8 cellular contexts compared by ENCODE assay signal in the genomic region with DNA sequence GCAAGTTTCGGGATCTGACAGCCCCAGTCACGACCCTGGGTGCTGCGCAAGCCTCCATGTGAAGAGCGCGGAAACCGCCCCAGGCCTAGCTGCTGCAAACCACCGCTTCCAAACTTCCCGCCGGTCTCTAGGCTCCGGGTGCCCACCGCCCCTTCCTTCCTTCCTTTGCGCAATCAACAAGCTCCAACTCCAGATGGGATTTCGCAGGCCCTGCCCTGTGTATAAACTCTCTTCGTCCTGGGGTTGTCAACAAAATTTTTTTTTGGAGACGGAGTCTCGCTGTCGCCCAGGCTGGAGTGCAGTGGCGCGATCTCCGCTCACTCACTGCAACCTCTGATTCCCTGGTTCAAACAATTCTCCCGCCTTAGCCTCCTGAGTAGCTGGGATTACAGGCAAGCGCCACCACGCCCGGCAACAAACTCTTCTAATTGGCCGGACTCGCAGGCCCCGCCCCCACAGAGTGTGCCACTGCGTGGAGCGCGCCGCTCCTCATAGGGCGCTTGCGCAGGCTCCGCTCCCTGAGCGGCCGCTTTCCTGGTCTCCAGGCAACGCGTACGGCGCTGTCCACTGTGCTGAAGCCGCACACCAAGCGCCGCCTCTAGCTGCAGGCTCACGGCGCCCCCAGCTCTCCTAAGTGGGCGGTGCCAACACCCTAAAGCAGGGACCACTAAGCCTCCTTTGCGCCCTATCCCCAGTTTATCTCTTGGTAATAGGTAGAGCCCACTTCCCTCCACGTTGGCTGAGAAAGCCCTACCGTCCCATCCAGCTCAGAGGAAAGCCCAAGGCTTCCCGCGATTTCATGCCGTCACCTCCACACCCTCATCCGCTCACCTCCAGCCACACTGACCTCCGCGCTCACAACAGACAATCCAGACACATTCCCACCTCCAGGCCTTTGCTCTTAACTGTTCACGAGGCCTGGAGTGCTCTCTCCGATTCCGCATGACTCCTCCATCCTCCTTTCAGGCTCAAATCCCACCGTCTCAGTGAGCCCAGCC. TPM values are rescaled to one million over a fixed set of nuclear protein-coding genes. Genes with fewer than 3 reads are reported as not detected.
DNase-seq lines count a peak whose midpoint lies in the region; ATAC-seq and TF ChIP-seq lines count a peak whose summit lies in the region.

No MANE protein-coding gene starts in this region.

- H3K36me3 ChIP-seq in heart right ventricle = peaks cover 0 to 26% (median 5%) of the 10 kb centered on the region in 9 donors
- H3K36me3 ChIP-seq in psoas muscle (ENCODE audit: insufficient read depth in 1 of 2, low read depth in 1 of 2) = peaks cover 0 to 26% of the 10 kb centered on the region in 2 donors

- peaks cover 22% of the 10 kb centered on the region for H3K4me1 Mint-ChIP-seq in T-helper 17 cell

- H3K27ac ChIP-seq in heart right ventricle = no peak overlapping the region
- H3K27ac ChIP-seq in psoas muscle = no peak overlapping the region

- no peak for TF ChIP-seq CTCF in heart right ventricle (IDR thresholded peaks at IDR 0.05)
- no peak for TF ChIP-seq CTCF in psoas muscle (IDR thresholded peaks at IDR 0.05)

- H3K4me1 ChIP-seq in heart right ventricle = peaks cover 0 to 18% (median 13%) of the 10 kb centered on the region in 9 donors
- peaks cover 8% of the 10 kb centered on the region for H3K4me1 ChIP-seq in psoas muscle

- H3K9me3 ChIP-seq in T-helper 17 cell (ENCODE audit: control insufficient read depth, low read length, poor library complexity, severe bottlenecking) (no peaks in the 10 kb centered on the region), heart right ventricle (no peaks in the 10 kb centered on the region), psoas muscle (no peaks in the 10 kb centered on the region)

- intact Hi-C loops in heart right ventricle (cut with DNase I) = loop anchor here in 6 of 10 donors (5.0 to 10.0 kb wide), 5 partner anchors 33 to 211 kb away; a partner anchor contains a TSS
- intact Hi-C loops in psoas muscle (cut with DNase I) = loop anchor here (5.0 kb wide), 1 partner anchor 38 kb away; no protein-coding TSS in a partner anchor

- peak overlapping the region; percentile 89 for H3K4me3 Mint-ChIP-seq in T-helper 17 cell

- ATAC-seq in T-helper 17 cell (peak; percentile 93), heart right ventricle (peak; percentile 97 to 99 (median 98)), psoas muscle (peak; percentile 98 to 99 (median 98))

- H3K4me3 ChIP-seq in heart right ventricle = peak overlapping the region in 7 of 10 donors; percentile 20 to 44 (median 35)
- H3K4me3 ChIP-seq in psoas muscle = peak overlapping the region; percentile 45

- H3K27me3 Mint-ChIP-seq in T-helper 17 cell = peaks cover 8% of the 10 kb centered on the region

- POLR2A ChIA-PET in HEK293T (lab: Yijun Ruan, JAX) = interaction anchor here (0.9 to 1.7 kb wide), 4 partner anchors 21 to 140 kb away, joined by 3 to 7 read pairs (median 4); a partner anchor contains a TSS

- 9 to 10% methylated on average over 59 of the region's 59 CpGs for WGBS in heart right ventricle, 2 donors
- WGBS in psoas muscle, 3 donors = 8 to 12% (median 10%) methylated on average over 50 to 59 of the region's 59 CpGs

- H3K27me3 ChIP-seq in heart right ventricle = no peaks in the 10 kb centered on the region
- H3K27me3 ChIP-seq in psoas muscle (ENCODE audit: insufficient read depth in 3 of 3, low read length in 2 of 3) = no peaks in the 10 kb centered on the region

- DNase-seq in DMS153 (lab: John Stamatoyannopoulos, UW) = peak; percentile 94
- peak; percentile 95 for DNase-seq in HEK293T (ENCODE audit: extremely low spot score)
- DNase-seq in NCI-H1694 (lab: John Stamatoyannopoulos, UW) = peak; percentile 88
- DNase-seq in T-helper 17 cell = peak; percentile 76 to 80 (median 77)
- peak; percentile 91 for DNase-seq in amniotic epithelial cell (ENCODE audit: low read depth)
- peak; percentile 91 to 94 for DNase-seq in heart right ventricle
- peak; percentile 95 for DNase-seq in psoas muscle
- peak; percentile 91 for DNase-seq in ureter (ENCODE audit: low spot score)

- CTCF ChIA-PET in HEK293T (lab: Yijun Ruan, JAX) = interaction anchor here (0.6 to 2.0 kb wide), 4 partner anchors 51 to 279 kb away, joined by 3 to 11 read pairs (median 3); no protein-coding TSS in a partner anchor

- no peaks in the 10 kb centered on the region for H3K36me3 Mint-ChIP-seq in T-helper 17 cell (ENCODE audit: low read depth)

- peak overlapping the region; percentile 92 for H3K27ac Mint-ChIP-seq in T-helper 17 cell

TF ChIP-seq in HEK293T, 16 proteins besides CTCF, POLR2A, EP300 and RAD21:
- TF ChIP-seq TARDBP (IDR thresholded peaks at IDR 0.05) (no peak), LEF1 (IDR thresholded peaks at IDR 0.05; ENCODE audit: borderline replicate concordance) (no peak)

RNA-seq across cellular contexts. Expression of a gene that starts 5.5 kb away (rescaled TPM):
- total RNA-seq in T-helper 17 cell (10 to 100 TPM; 49.4 to 56.9 TPM), heart right ventricle (10 to 100 TPM; 24.3 to 33.1 (median 26.5) TPM), psoas muscle (10 to 100 TPM; 24.7 to 28.8 (median 27.1) TPM), ureter (64.2 TPM)
- polyA plus RNA-seq in heart right ventricle (10 to 100 TPM; 43.6 to 92.3 TPM), psoas muscle (10 to 100 TPM; 15.9 to 33.4 (median 28.6) TPM)

RNA-seq across cellular contexts. Expression of a gene that starts 22.2 kb away (rescaled TPM):
- total RNA-seq in T-helper 17 cell = 100 to 1,000 TPM; 267 to 273 TPM
- 100 to 1,000 TPM; 118 to 206 (median 135) TPM for total RNA-seq in heart right ventricle
- polyA plus RNA-seq in heart right ventricle = 100 to 1,000 TPM in 1 of 2 donors, 10 to 100 TPM in 1; 78.9 to 110 TPM
- total RNA-seq in psoas muscle = 100 to 1,000 TPM; 117 to 143 (median 130) TPM
- 100 to 1,000 TPM in 1 of 3 donors, 10 to 100 TPM in 2; 70.6 to 149 (median 74.1) TPM for polyA plus RNA-seq in psoas muscle
- 352 TPM for total RNA-seq in ureter

RNA-seq across cellular contexts. Expression of a gene that starts 41.6 kb away (rescaled TPM):
- 100 to 1,000 TPM; 428 to 456 TPM for total RNA-seq in T-helper 17 cell
- total RNA-seq in heart right ventricle = 100 to 1,000 TPM; 102 to 129 (median 112) TPM
- 10 to 100 TPM; 68.1 to 90.3 TPM for polyA plus RNA-seq in heart right ventricle
- total RNA-seq in psoas muscle = 100 to 1,000 TPM; 112 to 189 (median 157) TPM
- 100 to 1,000 TPM in 2 of 3 donors, 10 to 100 TPM in 1; 70.6 to 148 (median 139) TPM for polyA plus RNA-seq in psoas muscle
- 331 TPM for total RNA-seq in ureter
